In genomic region chr1:86912501-86912900, GRCh38 we compare ENCODE assay signal across 10 cellular contexts. TPM values are rescaled to one million over a fixed set of nuclear protein-coding genes. Genes with fewer than 3 reads are reported as not detected.
DNase-seq lines count a peak whose midpoint lies in the region; ATAC-seq, FAIRE-seq and TF ChIP-seq lines count a peak whose summit lies in the region.
"Had no signal": no experiment of that assay in that cellular context is flagged by ENCODE, and none has a peak within 500 bp of the region (broad histone marks: within the 10 kb centered on the region; RNA-seq: fewer than 3 reads in every experiment).

No MANE protein-coding gene starts in this region.

- no peaks in the 10 kb centered on the region for H3K9me3 Mint-ChIP-seq in stimulated activated memory B cell treated with anti-CD40 and anti-IgM and Interleukin-4, amounts not matched to agents 10 μg/mL and 1 μg/mL and 100 μg/mL, for 72 hours
- H3K9me3 Mint-ChIP-seq: natural killer cell treated with Interleukin-12 subunit alpha and Interleukin-12 subunit beta and Interleukin-15 and Interleukin-18, amount 100 ng/mL, for 72 hours had no signal

- H3K9me2 ChIP-seq in OCI-LY7 (ENCODE audit: insufficient read depth, low read length), result no peaks in the 10 kb centered on the region

- H3K4me3 ChIP-seq in OCI-LY7 (ENCODE audit: low read depth, low read length, poor library complexity, severe bottlenecking) (peak overlapping the region; percentile 86), fibroblast of lung (replicated peaks in 1 of 4; ENCODE audit: control extremely low read depth in 1 of 4, insufficient read depth in 1 of 4, low read depth in 3 of 4, low read length in 4 of 4) (peak overlapping the region; percentile 78 to 94 (median 88)), retinal pigment epithelial cell (ENCODE audit: low read length) (peak overlapping the region; percentile 88)

- H3K27ac ChIP-seq in OCI-LY7 (ENCODE audit: low read depth, low read length, poor library complexity, severe bottlenecking) (peak overlapping the region; percentile 79), fibroblast of lung (ENCODE audit: insufficient read depth, low read length) (peak overlapping the region; percentile 30)

- H3K9ac ChIP-seq in fibroblast of lung (ENCODE audit: insufficient read depth, low read length), result no peak overlapping the region

- peaks cover 53% of the 10 kb centered on the region for H3K4me1 Mint-ChIP-seq in stimulated activated memory B cell treated with anti-CD40 and anti-IgM and Interleukin-4, amounts not matched to agents 10 μg/mL and 1 μg/mL and 100 μg/mL, for 72 hours

- peaks cover 30% of the 10 kb centered on the region for H3K36me3 Mint-ChIP-seq in stimulated activated memory B cell treated with anti-CD40 and anti-IgM and Interleukin-4, amounts not matched to agents 10 μg/mL and 1 μg/mL and 100 μg/mL, for 72 hours

- TF ChIP-seq POLR2A in GM12891 (IDR thresholded peaks at IDR 0.05; ENCODE audit: low read depth, low read length), result no peak

- H3K4me1 ChIP-seq in OCI-LY7 (ENCODE audit: insufficient read depth, low read length, poor library complexity, severe bottlenecking) (peaks cover 24% of the 10 kb centered on the region), fibroblast of lung (ENCODE audit: control insufficient read depth, extremely low read depth, insufficient read depth, low read length) (peaks cover 5% of the 10 kb centered on the region)

- BruUV-seq in OCI-LY7 (replicated peaks; lab: Mats Ljungman, UMichigan), result no TSS peak

- peaks cover 21% of the 10 kb centered on the region; the same call in 1 of the 2 replicates for H3K9me3 ChIP-seq in OCI-LY7 (ENCODE audit: low read length)
- no peaks in the 10 kb centered on the region for H3K9me3 ChIP-seq in fibroblast of lung (ENCODE audit: control insufficient read depth, insufficient read depth, low read depth, low read length)

- no peak for ATAC-seq in GM19463 (IDR thresholded peaks at IDR 0.05; ENCODE audit: unreplicated experiment)
- no peak for ATAC-seq in stimulated activated memory B cell treated with anti-CD40 and anti-IgM and Interleukin-4, amounts not matched to agents 10 μg/mL and 1 μg/mL and 100 μg/mL, for 72 hours
- ATAC-seq: natural killer cell treated with Interleukin-12 subunit alpha and Interleukin-12 subunit beta and Interleukin-15 and Interleukin-18, amount 100 ng/mL, for 72 hours had no signal

- H3K79me2 ChIP-seq in OCI-LY7 (ENCODE audit: insufficient read depth, low read depth, low read length) (peaks cover 93% of the 10 kb centered on the region), fibroblast of lung (ENCODE audit: control insufficient read depth, insufficient read depth, low read length) (peaks cover 88% of the 10 kb centered on the region)

- H3K27me3 ChIP-seq in fibroblast of lung (ENCODE audit: control insufficient read depth, insufficient read depth, low read length), result no peaks in the 10 kb centered on the region

- intact Hi-C loops in OCI-LY7 (cut with micrococcal nuclease; ENCODE audit: unreplicated experiment), result no loop called here

- H2AFZ ChIP-seq in OCI-LY7 (ENCODE audit: low read length) (no peak overlapping the region), fibroblast of lung (ENCODE audit: low read length) (no peak overlapping the region)

- DNase-seq in GM12891 (ENCODE audit: insufficient read length, low spot score), result no peak
- peak; percentile 17 for DNase-seq in OCI-LY7 (ENCODE audit: low spot score)
- peak in 1 of 2 donors; percentile 34 for DNase-seq in fibroblast of lung (ENCODE audit: low read depth in 2 of 2)
- DNase-seq in retinal pigment epithelial cell (ENCODE audit: low read depth), result no peak
- DNase-seq in frontal cortex (ENCODE audit: low spot score in 2 of 2), result no peak
- no peak for DNase-seq in DMS153 treated with DMSO at 0.1 percent for 48 hours (lab: John Stamatoyannopoulos, UW; ENCODE audit: unreplicated experiment)
- DNase-seq: NCI-H226 had no signal

- CTCF ChIA-PET in OCI-LY7 (lab: Charles Lee; ENCODE audit: unreplicated experiment), result no interaction called here

- POLR2A ChIA-PET in OCI-LY7 (lab: Charles Lee), result interaction anchor here (0.6 to 7.6 kb wide), 17 partner anchors 8 to 534 kb away, joined by 3 to 44 read pairs (median 4); no protein-coding TSS in a partner anchor

- H3K4me2 ChIP-seq in OCI-LY7 (ENCODE audit: low read length), result peak overlapping the region; percentile 90
- H3K4me2 ChIP-seq in fibroblast of lung (ENCODE audit: extremely low read depth, insufficient read depth, low read length), result peak overlapping the region; percentile 94

- peak; percentile 76 for FAIRE-seq in GM12891 (lab: Jason Lieb, UNC)
- no peak for FAIRE-seq in frontal cortex (lab: Jason Lieb, UNC)

- no peak overlapping the region for H3K27ac Mint-ChIP-seq in stimulated activated memory B cell treated with anti-CD40 and anti-IgM and Interleukin-4, amounts not matched to agents 10 μg/mL and 1 μg/mL and 100 μg/mL, for 72 hours
- H3K27ac Mint-ChIP-seq: natural killer cell treated with Interleukin-12 subunit alpha and Interleukin-12 subunit beta and Interleukin-15 and Interleukin-18, amount 100 ng/mL, for 72 hours had no signal

- H3K36me3 ChIP-seq in OCI-LY7 (ENCODE audit: insufficient read depth, low read length), result peaks cover 53% of the 10 kb centered on the region
- H3K36me3 ChIP-seq in fibroblast of lung (ENCODE audit: control insufficient read depth, insufficient read depth, low read length), result peaks cover 2% of the 10 kb centered on the region

- no peak overlapping the region for H3K4me3 Mint-ChIP-seq in stimulated activated memory B cell treated with anti-CD40 and anti-IgM and Interleukin-4, amounts not matched to agents 10 μg/mL and 1 μg/mL and 100 μg/mL, for 72 hours
- H3K4me3 Mint-ChIP-seq: natural killer cell treated with Interleukin-12 subunit alpha and Interleukin-12 subunit beta and Interleukin-15 and Interleukin-18, amount 100 ng/mL, for 72 hours had no signal

- H3K27me3 Mint-ChIP-seq in stimulated activated memory B cell treated with anti-CD40 and anti-IgM and Interleukin-4, amounts not matched to agents 10 μg/mL and 1 μg/mL and 100 μg/mL, for 72 hours, result no peaks in the 10 kb centered on the region
- H3K27me3 Mint-ChIP-seq: natural killer cell treated with Interleukin-12 subunit alpha and Interleukin-12 subunit beta and Interleukin-15 and Interleukin-18, amount 100 ng/mL, for 72 hours had no signal

- peaks cover 35% of the 10 kb centered on the region for H4K20me1 ChIP-seq in OCI-LY7 (ENCODE audit: insufficient read depth, low read length)
- peaks cover 1% of the 10 kb centered on the region for H4K20me1 ChIP-seq in fibroblast of lung (ENCODE audit: control insufficient read depth, extremely low read depth, insufficient read depth, low read length)

- no peak for TF ChIP-seq CTCF in OCI-LY7 (conservative IDR thresholded peaks at IDR 0.05; ENCODE audit: low read length)
- TF ChIP-seq CTCF in fibroblast of lung (conservative IDR thresholded peaks at IDR 0.05 in 1 of 2, IDR thresholded peaks at IDR 0.05 in 1 of 2; ENCODE audit: low read depth in 1 of 2, low read length in 2 of 2), result no peak
- no peak for TF ChIP-seq CTCF in retinal pigment epithelial cell (conservative IDR thresholded peaks at IDR 0.05; ENCODE audit: low read depth, low read length)

TF ChIP-seq in GM12891, 5 proteins besides CTCF, POLR2A, EP300 and RAD21:
- TF ChIP-seq POU2F2 (IDR thresholded peaks at IDR 0.05; ENCODE audit: low read depth, low read length) (no peak), TAF1 (IDR thresholded peaks at IDR 0.05; ENCODE audit: low read depth, low read length) (no peak), POLR2AphosphoS5 (IDR thresholded peaks at IDR 0.05; ENCODE audit: low read depth, low read length) (no peak), PAX5 (IDR thresholded peaks at IDR 0.05; ENCODE audit: insufficient read depth, low read length, severe bottlenecking) (no peak), SPI1 (IDR thresholded peaks at IDR 0.05; ENCODE audit: low read depth, low read length) (no peak)

RNA-seq across cellular contexts. Expression of gene SELENOF, which starts 1.4 kb away (rescaled TPM):
- polyA plus RNA-seq in GM12891 (2012; ENCODE audit: low read depth, missing spikeins), result 87.9 TPM
- 93.0 and 99.4 TPM in 2 replicates for total RNA-seq in OCI-LY7 (2014; rRNA removed; shearing (Covaris generic))
- total RNA-seq in OCI-LY7 (2022) (204 and 214 TPM in 2 replicates), fibroblast of lung (205 and 207 TPM in 2 replicates), frontal cortex (169 TPM)
- polyA plus RNA-seq in fibroblast of lung, result 281 and 351 TPM in 2 replicates
- 210 and 261 TPM in 2 replicates for polyA plus RNA-seq in fibroblast of lung (2012)
- polyA minus RNA-seq in fibroblast of lung (ENCODE audit: low replicate concordance), result 32.1 and 35.4 TPM in 2 replicates

RNA-seq across cellular contexts. Expression of gene HS2ST1, which starts 1.9 kb away (rescaled TPM):
- polyA plus RNA-seq in GM12891 (2012; ENCODE audit: low read depth, missing spikeins), result 11.9 TPM
- 20.9 and 36.7 TPM in 2 replicates for total RNA-seq in OCI-LY7 (2014; rRNA removed; shearing (Covaris generic))
- 54.4 and 63.7 TPM in 2 replicates for total RNA-seq in OCI-LY7 (2022)
- total RNA-seq in fibroblast of lung, result 22.5 and 24.7 TPM in 2 replicates
- polyA plus RNA-seq in fibroblast of lung, result 19.2 and 23.2 TPM in 2 replicates
- polyA plus RNA-seq in fibroblast of lung (2012), result 25.5 and 27.5 TPM in 2 replicates
- 1.3 and 1.5 TPM in 2 replicates for polyA minus RNA-seq in fibroblast of lung (ENCODE audit: low replicate concordance)
- total RNA-seq in frontal cortex, result 36.7 TPM
